23 cellular contexts compared by ENCODE assay signal in genomic region chr10:113689057-113689456, GRCh38. TPM values are rescaled to one million over a fixed set of nuclear protein-coding genes. Genes with fewer than 3 reads are reported as not detected.
DNase-seq lines count a peak whose midpoint lies in the region; ATAC-seq, FAIRE-seq and TF ChIP-seq lines count a peak whose summit lies in the region.
"Had no signal": no experiment of that assay in that cellular context is flagged by ENCODE, and none has a peak within 500 bp of the region (broad histone marks: within the 10 kb centered on the region; RNA-seq: fewer than 3 reads in every experiment).

No MANE protein-coding gene starts in this region.

- intact Hi-C loops in activated CD8-positive, alpha-beta T cell treated with anti-CD3 and anti-CD28 coated beads for 36 hours (cut with micrococcal nuclease) = loop anchor here (10.0 kb wide), 1 partner anchor 166 kb away; the partner anchor contains the start of genes DCLRE1A and NHLRC2
- intact Hi-C loops in testis (cut with DNase I; ENCODE audit: low total_unique reads) = no loop called here

- no peak overlapping the region for H3K27ac ChIP-seq in testis
- H3K27ac ChIP-seq: A549, SJSA1, vagina had no signal

- peak overlapping the region; percentile 42 for H3K4me3 Mint-ChIP-seq in activated CD4-positive, alpha-beta T cell treated with anti-CD3 and anti-CD28 coated beads, Interleukin-2, amount 10 ng/mL, durations not matched to agents 7 days and 5 days
- peak overlapping the region; percentile 14 for H3K4me3 Mint-ChIP-seq in activated CD8-positive, alpha-beta T cell treated with anti-CD3 and anti-CD28 coated beads for 36 hours

- peaks cover 65% of the 10 kb centered on the region for H3K9me3 Mint-ChIP-seq in activated CD4-positive, alpha-beta T cell treated with anti-CD3 and anti-CD28 coated beads, Interleukin-2, amount 10 ng/mL, durations not matched to agents 7 days and 5 days
- peaks cover 58% of the 10 kb centered on the region for H3K9me3 Mint-ChIP-seq in activated CD8-positive, alpha-beta T cell treated with anti-CD3 and anti-CD28 coated beads for 36 hours

- TF ChIP-seq CTCF in activated CD8-positive, alpha-beta T cell treated with anti-CD3 and anti-CD28 coated beads for 36 hours (IDR thresholded peaks at IDR 0.05) = no peak
- no peak for TF ChIP-seq CTCF in testis (IDR thresholded peaks at IDR 0.05)

- H3K27ac Mint-ChIP-seq in activated CD4-positive, alpha-beta T cell treated with anti-CD3 and anti-CD28 coated beads, Interleukin-2, amount 10 ng/mL, durations not matched to agents 7 days and 5 days = peak overlapping the region; percentile 77
- H3K27ac Mint-ChIP-seq in activated CD8-positive, alpha-beta T cell treated with anti-CD3 and anti-CD28 coated beads for 36 hours = peak overlapping the region; percentile 80

- no peaks in the 10 kb centered on the region for H3K36me3 ChIP-seq in testis (ENCODE audit: low read depth, missing control alignments)
- H3K36me3 ChIP-seq: HAP-1 had no signal

- no peak overlapping the region for H3K4me3 ChIP-seq in testis
- H3K4me3 ChIP-seq: A549, HAP-1, SJSA1, vagina had no signal

- WGBS in testis, 2 donors = 90 to 100% methylated on average over 1 of the region's 1 CpG

- ATAC-seq in activated CD8-positive, alpha-beta T cell treated with anti-CD3 and anti-CD28 coated beads for 36 hours = no peak
- ATAC-seq: A549 had no signal

- peaks cover 90% of the 10 kb centered on the region for H3K36me3 Mint-ChIP-seq in activated CD4-positive, alpha-beta T cell treated with anti-CD3 and anti-CD28 coated beads, Interleukin-2, amount 10 ng/mL, durations not matched to agents 7 days and 5 days (ENCODE audit: low read depth)
- H3K36me3 Mint-ChIP-seq in activated CD8-positive, alpha-beta T cell treated with anti-CD3 and anti-CD28 coated beads for 36 hours (ENCODE audit: low read depth) = peaks cover 83% of the 10 kb centered on the region

- no peaks in the 10 kb centered on the region for H3K9me3 ChIP-seq in testis

- DNase-seq in activated CD4-positive, alpha-beta T cell treated with anti-CD3 and anti-CD28 coated beads, Interleukin-2, amount 10 ng/mL, durations not matched to agents 7 days and 5 days = no peak
- DNase-seq in activated CD4-positive, alpha-beta T cell treated with anti-CD3 and anti-CD28 coated beads, Interleukin-2, amount 50 U/mL, for 1 hour = no peak
- DNase-seq in GM18507 (ENCODE audit: extremely low spot score, insufficient read length, low read depth) (no peak), HT-29 (ENCODE audit: low spot score) (no peak), kidney tubule cell (ENCODE audit: low spot score) (no peak), testis (no peak)
- no peak for DNase-seq in activated CD8-positive, alpha-beta T cell treated with anti-CD3 and anti-CD28 coated beads for 36 hours
- DNase-seq: activated naive CD4-positive, alpha-beta T cell treated with Interleukin-2 at 50 U/mL for 16 hours; COR-L47; head of caudate nucleus; NCI-H1092 treated with DMSO at 0.1 percent for 48 hours; NCI-H2029; NCI-H526 treated with DMSO at 0.1 percent for 48 hours; stimulated activated CD4-positive, alpha-beta T cell treated with anti-CD3 and anti-CD28 coated beads, Interleukin-1b, Interleukin-23, amount 100 ng/mL, for 48 hours had no signal

- peaks cover 36% of the 10 kb centered on the region for H3K4me1 Mint-ChIP-seq in activated CD4-positive, alpha-beta T cell treated with anti-CD3 and anti-CD28 coated beads, Interleukin-2, amount 10 ng/mL, durations not matched to agents 7 days and 5 days
- H3K4me1 Mint-ChIP-seq in activated CD8-positive, alpha-beta T cell treated with anti-CD3 and anti-CD28 coated beads for 36 hours (ENCODE audit: low read depth) = peaks cover 40% of the 10 kb centered on the region

- no peaks in the 10 kb centered on the region for H3K4me1 ChIP-seq in testis
- H3K4me1 ChIP-seq: A549, HAP-1, SJSA1, vagina had no signal

- POLR2A ChIA-PET in activated CD4-positive, alpha-beta T cell treated with anti-CD3 and anti-CD28 coated beads, Interleukin-2, amount 10 ng/mL, durations not matched to agents 7 days and 5 days (lab: Charles Lee) = no interaction called here
- POLR2A ChIA-PET in activated CD8-positive, alpha-beta T cell treated with anti-CD3 and anti-CD28 coated beads for 36 hours (lab: Charles Lee) = no interaction called here

- no peaks in the 10 kb centered on the region for H3K27me3 ChIP-seq in testis
- H3K27me3 ChIP-seq: SJSA1, vagina had no signal

- FAIRE-seq in GM18507 (lab: Jason Lieb, UNC) (peak; percentile 5), endometrium (lab: Jason Lieb, UNC) (peak; percentile 37)
- FAIRE-seq: A549 had no signal

- TF ChIP-seq POLR2A in testis (IDR thresholded peaks at IDR 0.05) = no peak

- H3K27me3 Mint-ChIP-seq in activated CD4-positive, alpha-beta T cell treated with anti-CD3 and anti-CD28 coated beads, Interleukin-2, amount 10 ng/mL, durations not matched to agents 7 days and 5 days = no peaks in the 10 kb centered on the region
- H3K27me3 Mint-ChIP-seq in activated CD8-positive, alpha-beta T cell treated with anti-CD3 and anti-CD28 coated beads for 36 hours = no peaks in the 10 kb centered on the region

- CTCF ChIA-PET in activated CD4-positive, alpha-beta T cell treated with anti-CD3 and anti-CD28 coated beads, Interleukin-2, amount 10 ng/mL, durations not matched to agents 7 days and 5 days (lab: Charles Lee) = interaction anchor here (1.5 kb wide), 1 partner anchor 9 kb away, joined by 3 read pairs; no protein-coding TSS in a partner anchor
- CTCF ChIA-PET in activated CD8-positive, alpha-beta T cell treated with anti-CD3 and anti-CD28 coated beads for 36 hours (lab: Charles Lee) = interaction anchor here (1.7 kb wide), 1 partner anchor 10 kb away, joined by 6 read pairs; the partner anchor contains the start of gene CASP7

RNA-seq across cellular contexts. Expression of gene CASP7, which starts 9.3 kb away (rescaled TPM):
- 10 to 100 TPM; 33.5 to 35.6 TPM for total RNA-seq in activated CD4-positive, alpha-beta T cell treated with anti-CD3 and anti-CD28 coated beads, Interleukin-2, amount 10 ng/mL, durations not matched to agents 7 days and 5 days
- 10 to 100 TPM; 23.7 to 24.2 TPM for total RNA-seq in activated CD8-positive, alpha-beta T cell treated with anti-CD3 and anti-CD28 coated beads for 36 hours
- 22.2 TPM in 2 replicates for total RNA-seq in HT-29 (2014; rRNA removed; shearing (Covaris generic))
- 10 to 100 TPM in 1 of 2 donors, 1 to 10 TPM in 1; 7.5 to 11.8 TPM for total RNA-seq in testis
- polyA plus RNA-seq in testis (ENCODE audit: insufficient read depth, low read depth, low replicate concordance) = 12.7 TPM

RNA-seq across cellular contexts. Expression of gene NRAP, which starts 25.2 kb away (rescaled TPM):
- not detected for total RNA-seq in activated CD4-positive, alpha-beta T cell treated with anti-CD3 and anti-CD28 coated beads, Interleukin-2, amount 10 ng/mL, durations not matched to agents 7 days and 5 days
- total RNA-seq in activated CD8-positive, alpha-beta T cell treated with anti-CD3 and anti-CD28 coated beads for 36 hours = not detected
- not detected in 2 replicates for total RNA-seq in HT-29 (2014; rRNA removed; shearing (Covaris generic))
- 1 to 10 TPM; 2.1 to 2.8 TPM for total RNA-seq in testis
- 7.9 TPM for polyA plus RNA-seq in testis (ENCODE audit: insufficient read depth, low read depth, low replicate concordance)
- total RNA-seq: epithelial cell of proximal tubule; pulmonary artery endothelial cell; SJSA1; T-helper 1 cell treated with Interleukin-12 subunit alpha and Interleukin-12 subunit beta and Interleukin-4 antibody, amounts not matched to agents 30 ng/mL and 1 ng/mL, for 36 hours; temporal lobe; vagina had no signal
- polyA plus RNA-seq: A549 had no signal
